In the genomic region with DNA sequence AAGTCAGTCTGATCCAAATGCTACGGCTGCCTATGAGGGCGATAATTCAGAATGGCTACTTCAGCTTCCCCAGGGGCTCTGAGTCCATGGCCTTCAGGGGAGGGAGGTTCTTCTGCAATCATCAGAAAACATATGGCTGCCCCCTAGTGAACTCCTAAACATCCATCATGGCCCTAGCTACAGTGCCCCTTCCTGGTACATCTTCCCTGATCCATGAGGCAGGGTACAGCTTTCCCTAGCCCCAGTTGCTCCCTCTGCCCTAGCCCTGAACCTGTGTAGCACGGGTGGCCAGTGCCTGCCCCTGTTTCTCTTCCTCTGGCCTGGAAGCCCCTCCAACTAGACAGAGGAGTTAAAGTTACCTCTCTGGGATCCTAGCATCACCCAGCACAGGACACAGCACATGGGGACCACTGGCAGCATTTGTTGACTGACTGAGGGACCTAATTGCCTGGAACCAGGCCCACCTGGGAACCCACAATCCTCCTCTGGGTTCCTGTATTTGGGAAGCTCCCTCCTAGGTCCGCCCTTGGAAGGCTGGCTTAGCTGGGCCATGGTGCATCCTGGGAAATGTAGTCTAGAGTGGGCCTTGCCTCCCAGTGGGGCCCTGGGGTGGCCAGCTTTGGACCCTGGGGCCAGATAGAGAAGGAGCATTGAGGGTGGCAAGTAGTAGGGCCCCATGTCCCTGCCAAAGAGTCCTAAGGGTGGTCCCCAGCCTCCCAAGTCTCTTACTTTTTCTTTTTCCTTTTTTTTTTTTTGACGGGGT, we compare ENCODE assay signal across 14 cellular contexts. TPM values are rescaled to one million over a fixed set of nuclear protein-coding genes. Genes with fewer than 3 reads are reported as not detected.
DNase-seq lines count a peak whose midpoint lies in the region; ATAC-seq and TF ChIP-seq lines count a peak whose summit lies in the region.
"Had no signal": no experiment of that assay in that cellular context is flagged by ENCODE, and none has a peak within 500 bp of the region (broad histone marks: within the 10 kb centered on the region; RNA-seq: fewer than 3 reads in every experiment).

No MANE protein-coding gene starts in this region.

- peak; percentile 23 for DNase-seq in AG10803 (ENCODE audit: low read depth)
- peak; percentile 81 for DNase-seq in H7
- DNase-seq in RKO (ENCODE audit: low spot score): peak; percentile 54
- peak; percentile 59 for DNase-seq in hepatic stellate cell (ENCODE audit: low spot score)
- no peak for DNase-seq in NCI-H345 treated with DMSO at 0.1 percent for 48 hours (lab: John Stamatoyannopoulos, UW; ENCODE audit: unreplicated experiment)
- no peak for DNase-seq in NCI-H774 (lab: John Stamatoyannopoulos, UW)
- DNase-seq: activated CD8-positive, alpha-beta memory T cell treated with anti-CD3 and anti-CD28 coated beads, Interleukin-2, amount 50 U/mL, for 48 hours; DND-41; left ventricle myocardium inferior; naive thymus-derived CD4-positive, alpha-beta T cell; NCI-H1694; stimulated activated CD8-positive, alpha-beta memory T cell treated with anti-CD3 and anti-CD28 coated beads, Interleukin-4, amount 100 ng/mL, for 48 hours had no signal

- no peaks in the 10 kb centered on the region; the same call in 1 of the 2 replicates for H3K36me3 ChIP-seq in H7 (replicated peaks; ENCODE audit: control insufficient read depth, insufficient read depth, low read length)
- H3K36me3 ChIP-seq: left ventricle myocardium inferior had no signal

- ATAC-seq in GM18519 (IDR thresholded peaks at IDR 0.05; ENCODE audit: low FRiP score, unreplicated experiment): no peak
- no peak for ATAC-seq in activated CD4-positive, CD25-positive, alpha-beta regulatory T cell treated with anti-CD3 and anti-CD28 coated beads, Interleukin-2, amount 50 U/mL, for 24 hours
- ATAC-seq: naive thymus-derived CD4-positive, alpha-beta T cell had no signal

- H3K4me3 ChIP-seq in AG10803 (ENCODE audit: low read length): no peak overlapping the region
- H3K4me3 ChIP-seq in H7 (ENCODE audit: insufficient read depth, low read depth, low read length): no peak overlapping the region
- H3K4me3 ChIP-seq: left ventricle myocardium inferior had no signal

- peaks cover 9% of the 10 kb centered on the region for H3K27me3 ChIP-seq in H7 (ENCODE audit: control insufficient read depth, insufficient read depth, low read length)

- no peak for TF ChIP-seq CTCF in AG10803 (conservative IDR thresholded peaks at IDR 0.05; ENCODE audit: low read length)

RNA-seq across cellular contexts. Expression of gene SEMA6B, which starts 17.7 kb away (rescaled TPM):
- 38.4 and 43.0 TPM in 2 replicates for total RNA-seq in H7 (2014; rRNA removed; shearing (Covaris generic))

RNA-seq across cellular contexts. Expression of gene LRG1, which starts 37.4 kb away (rescaled TPM):
- 0.10 and 0.30 TPM in 2 replicates for total RNA-seq in H7 (2014; rRNA removed; shearing (Covaris generic))

RNA-seq across cellular contexts. Expression of gene PLIN5, which starts 42.2 kb away (rescaled TPM):
- total RNA-seq in H7 (2014; rRNA removed; shearing (Covaris generic)): 1.3 and 2.5 TPM in 2 replicates

RNA-seq across cellular contexts. Expression of gene PLIN4, which starts 58.9 kb away (rescaled TPM):
- total RNA-seq in H7 (2014; rRNA removed; shearing (Covaris generic)): 0.07 and 0.10 TPM in 2 replicates

Comparison
In these comparisons a context has a peak if more than half of its experiments do, and no peak if none do; other contexts are left out.
1. DNase-seq: peak in AG10803 (single experiment), H7 (single experiment), RKO (single experiment) and hepatic stellate cell (single experiment); none in NCI-H345 treated with DMSO at 0.1 percent for 48 hours (single experiment) and NCI-H774 (single experiment).